ENCODE assay signal across 15 cellular contexts in genomic region chr13:50390503-50391248, GRCh38.
A peak's percentile ranks its signal among the peaks of the same experiment; 100 is the strongest.
DNase-seq lines count a peak whose midpoint lies in the region; ATAC-seq, FAIRE-seq and TF ChIP-seq lines count a peak whose summit lies in the region.
"Had no signal": no experiment of that assay in that cellular context is flagged by ENCODE, and none has a peak within 500 bp of the region (broad histone marks: within the 10 kb centered on the region; RNA-seq: fewer than 3 reads in every experiment).

No MANE protein-coding gene starts in this region.

- H3K27me3 ChIP-seq in K562 (ENCODE audit: control insufficient read depth in 2 of 2, insufficient read depth in 2 of 2, low read length in 2 of 2) (no peaks in the 10 kb centered on the region), HepG2 (ENCODE audit: control insufficient read depth in 1 of 2, insufficient read depth in 2 of 2, low read length in 2 of 2) (no peaks in the 10 kb centered on the region; a peak in 1 of 5 replicates), psoas muscle (ENCODE audit: insufficient read depth in 3 of 3, low read length in 2 of 3) (no peaks in the 10 kb centered on the region)
- H3K27me3 ChIP-seq: BLaER1 had no signal

- H3K4me1 ChIP-seq in K562 (replicated peaks in 1 of 2; ENCODE audit: control insufficient read depth in 2 of 2, insufficient read depth in 2 of 2, low read length in 2 of 2) (peaks cover 3 to 25% of the 10 kb centered on the region in 2 experiments; a peak in 3 of 5 replicates), HepG2 (ENCODE audit: insufficient read depth, low read length) (peaks cover 27% of the 10 kb centered on the region), psoas muscle (peaks cover 24% of the 10 kb centered on the region)
- H3K4me1 ChIP-seq: A549 had no signal

- in situ Hi-C loops in K562 (cut with MboI): no loop called here
- in situ Hi-C loops in HepG2 (cut with HindIII; ENCODE audit: extremely low pct_ligation_motif_present, low pct_unique_long_range_greater_than_20kb): no loop called here

- no peaks in the 10 kb centered on the region for H3K9me1 ChIP-seq in K562 (ENCODE audit: control insufficient read depth, insufficient read depth, low read length)

- H3K27ac ChIP-seq in K562 (ENCODE audit: extremely low read depth, low read depth, low read length) (no peak overlapping the region), HepG2 (ENCODE audit: extremely low read length, insufficient read depth, low read length) (no peak overlapping the region), psoas muscle (peak overlapping the region; percentile 18)
- H3K27ac ChIP-seq: A549, BLaER1, RWPE1 had no signal

- H3K9me3 ChIP-seq in K562 (replicated peaks; ENCODE audit: control insufficient read depth, insufficient read depth, low read depth, low read length) (no peaks in the 10 kb centered on the region), HepG2 (ENCODE audit: low read length) (no peaks in the 10 kb centered on the region), psoas muscle (no peaks in the 10 kb centered on the region)
- H3K9me3 ChIP-seq: A549, BLaER1 had no signal

- no peak for ATAC-seq in K562
- ATAC-seq in HepG2: no peak
- no peak for ATAC-seq in psoas muscle
- ATAC-seq in GM21825 (IDR thresholded peaks at IDR 0.05; ENCODE audit: unreplicated experiment): no peak
- ATAC-seq: A549, PC-3 had no signal

- WGBS in K562 (ENCODE audit: insufficient coverage, low coverage, missing lambda C conversion rate): 22% methylated on average over 3 of the region's 3 CpGs
- 53% methylated on average over 3 of the region's 3 CpGs for WGBS in HepG2 (ENCODE audit: low lambda C conversion rate)
- 72 to 74% (median 72%) methylated on average over 3 of the region's 3 CpGs for WGBS in psoas muscle, 3 donors

- TF ChIP-seq POLR2A in K562 (conservative IDR thresholded peaks at IDR 0.05) (no peak), HepG2 (IDR thresholded peaks at IDR 0.05; ENCODE audit: insufficient read depth in 1 of 2, low read depth in 2 of 2, low read length in 2 of 2) (no peak)

- no peak overlapping the region for H3K4me3 ChIP-seq in K562
- H3K4me3 ChIP-seq in HepG2 (replicated peaks in 1 of 3; ENCODE audit: insufficient read depth in 1 of 3, low read depth in 2 of 3, low read length in 3 of 3): no peak overlapping the region
- H3K4me3 ChIP-seq in psoas muscle: no peak overlapping the region
- H3K4me3 ChIP-seq: A549, BLaER1 had no signal

- POLR2A ChIA-PET in K562 (lab: Yijun Ruan, JAX): no interaction called here
- POLR2A ChIA-PET in HepG2 (lab: Yijun Ruan, JAX): no interaction called here

- BruUV-seq in K562 (replicated peaks; lab: Mats Ljungman, UMichigan) (no TSS peak), HepG2 (replicated peaks; lab: Mats Ljungman, UMichigan) (no TSS peak)

- peak overlapping the region; percentile 25; the same call in 1 of the 2 replicates for H3K4me2 ChIP-seq in K562 (ENCODE audit: insufficient read depth, low read length)
- no peak overlapping the region for H3K4me2 ChIP-seq in HepG2 (ENCODE audit: low read depth, low read length)
- H3K4me2 ChIP-seq: A549, BLaER1 had no signal

- H2AFZ ChIP-seq in K562 (ENCODE audit: low read depth, low read length): no peak overlapping the region
- H2AFZ ChIP-seq in HepG2 (ENCODE audit: low read length): no peak overlapping the region

- TF ChIP-seq CTCF in K562 (IDR thresholded peaks at IDR 0.05 in 2 of 3, conservative IDR thresholded peaks at IDR 0.05 in 1 of 3; ENCODE audit: insufficient read depth in 2 of 3, low read depth in 1 of 3, low read length in 3 of 3): no peak
- TF ChIP-seq CTCF in HepG2 (CRISPR knock-in tag; IDR thresholded peaks at IDR 0.05): no peak
- no peak for TF ChIP-seq CTCF in psoas muscle (IDR thresholded peaks at IDR 0.05)

- peak; percentile 69 for FAIRE-seq in K562 (lab: Jason Lieb, UNC)
- FAIRE-seq in HepG2 (lab: Jason Lieb, UNC): no peak
- FAIRE-seq: A549, H1 had no signal

- peak; percentile 35 for DNase-seq in HuH-7.5 (ENCODE audit: low spot score)
- peak in 1 of 4 experiments; percentile 13 for DNase-seq in K562 (ENCODE audit: extremely low read depth in 1 of 4, low spot score in 3 of 4)
- no peak for DNase-seq in HepG2 (ENCODE audit: low spot score)
- no peak for DNase-seq in psoas muscle
- DNase-seq in NCI-H187 treated with DMSO at 0.1 percent for 48 hours (lab: John Stamatoyannopoulos, UW): no peak
- DNase-seq in effector CD8-positive, alpha-beta T cell (lab: John Stamatoyannopoulos, UW): no peak
- no peak for DNase-seq in SHP77 (lab: John Stamatoyannopoulos, UW)
- DNase-seq: CD4-positive, alpha-beta memory T cell; GF-D8; PC-3 had no signal

- H3K36me3 ChIP-seq in K562 (ENCODE audit: control insufficient read depth, insufficient read depth, low read length): no peaks in the 10 kb centered on the region
- H3K36me3 ChIP-seq in HepG2 (replicated peaks in 1 of 2; ENCODE audit: control insufficient read depth in 1 of 2, insufficient read depth in 2 of 2, low read length in 2 of 2): peaks cover 0 to 2% of the 10 kb centered on the region in 2 experiments; a peak in 1 of 5 replicates
- no peaks in the 10 kb centered on the region for H3K36me3 ChIP-seq in psoas muscle (ENCODE audit: insufficient read depth in 1 of 2, low read depth in 1 of 2)
- H3K36me3 ChIP-seq: BLaER1 had no signal

- H3K9ac ChIP-seq in K562 (ENCODE audit: insufficient read depth in 1 of 2, low read depth in 2 of 2, low read length in 2 of 2) (no peak overlapping the region), HepG2 (ENCODE audit: insufficient read depth, low read depth, low read length) (no peak overlapping the region)
- H3K9ac ChIP-seq: BLaER1 had no signal

- no peak for TF ChIP-seq EP300 in K562 (IDR thresholded peaks at IDR 0.05; ENCODE audit: low read length)
- TF ChIP-seq EP300 in HepG2 (IDR thresholded peaks at IDR 0.05; ENCODE audit: low read depth in 2 of 2, low read length in 2 of 2): no peak
- no peak for TF ChIP-seq EP300 in HepG2 (CRISPR knock-in tag; IDR thresholded peaks at IDR 0.05; ENCODE audit: borderline replicate concordance)

- intact Hi-C loops in K562 (cut with micrococcal nuclease): no loop called here
- intact Hi-C loops in HepG2 (cut with micrococcal nuclease; ENCODE audit: unreplicated experiment): no loop called here
- intact Hi-C loops in psoas muscle (cut with DNase I): loop anchor here in 1 of 2 donors (1.0 to 10.0 kb wide), 2 partner anchors 140 to 396 kb away; partner anchors contain the start of gene TRIM13

- H4K20me1 ChIP-seq in K562 (replicated peaks; ENCODE audit: control insufficient read depth, insufficient read depth, low read length) (no peaks in the 10 kb centered on the region), HepG2 (ENCODE audit: insufficient read depth, low read length) (no peaks in the 10 kb centered on the region)
- H4K20me1 ChIP-seq: BLaER1 had no signal

- TF ChIP-seq RAD21 in K562 (CRISPR knock-in tag; conservative IDR thresholded peaks at IDR 0.05 in 1 of 2, IDR thresholded peaks at IDR 0.05 in 1 of 2): no peak
- TF ChIP-seq RAD21 in HepG2 (CRISPR knock-in tag; IDR thresholded peaks at IDR 0.05): no peak

- CTCF ChIA-PET in K562 (lab: Yijun Ruan, JAX; ENCODE audit: low intra/inter-chr PET ratio): no interaction called here
- CTCF ChIA-PET in HepG2 (lab: Yijun Ruan, JAX; ENCODE audit: low intra/inter-chr PET ratio, low total read pairs): no interaction called here

- H3K79me2 ChIP-seq in K562 (ENCODE audit: control insufficient read depth, insufficient read depth, low read length) (no peaks in the 10 kb centered on the region), HepG2 (ENCODE audit: insufficient read depth, low read length) (no peaks in the 10 kb centered on the region)

TF ChIP-seq in K562, 482 proteins besides CTCF, POLR2A, EP300 and RAD21 (continues in another document):
- TF ChIP-seq MBD1 (CRISPR knock-in tag; IDR thresholded peaks at IDR 0.05) (no peak), ZNF57 (CRISPR knock-in tag; IDR thresholded peaks at IDR 0.05) (no peak), WHSC1 (IDR thresholded peaks at IDR 0.05; ENCODE audit: low read length) (no peak), NFIX (CRISPR knock-in tag; IDR thresholded peaks at IDR 0.05; ENCODE audit: low read depth) (no peak), PHTF2 (CRISPR knock-in tag; IDR thresholded peaks at IDR 0.05) (no peak), JUNB (CRISPR knock-in tag; conservative IDR thresholded peaks at IDR 0.05) (no peak)

TF ChIP-seq in HepG2, 621 proteins besides CTCF, POLR2A, EP300 and RAD21:
- TF ChIP-seq RXRB (CRISPR knock-in tag; IDR thresholded peaks at IDR 0.05; ENCODE audit: borderline replicate concordance) (peak; percentile 64), RARG (CRISPR knock-in tag; IDR thresholded peaks at IDR 0.05; ENCODE audit: low read depth) (no peak), ZMYM4 (CRISPR knock-in tag; IDR thresholded peaks at IDR 0.05) (0 out of 2 replicates have a peak, but pooled peaks have one; percentile 18), RXRA (CRISPR knock-in tag; IDR thresholded peaks at IDR 0.05) (peak; percentile 29; the same call in 1 of the 2 replicates)
